ENCODE assay signal across 1 cellular context in genomic region chr6:67812693-67813092, GRCh38.
TF ChIP-seq lines count a peak whose summit lies in the region.

No MANE protein-coding gene starts in this region.

TF ChIP-seq in H1, 55 proteins besides CTCF, POLR2A, EP300 and RAD21 (continued from another document):
- TF ChIP-seq SIN3A (conservative IDR thresholded peaks at IDR 0.05 in 1 of 2, IDR thresholded peaks at IDR 0.05 in 1 of 2; ENCODE audit: low read depth in 1 of 2, low read length in 2 of 2) (no peak), MAFK (IDR thresholded peaks at IDR 0.05; ENCODE audit: low read depth, low read length) (no peak), SP2 (IDR thresholded peaks at IDR 0.05; ENCODE audit: low read length) (no peak), ASH2L (IDR thresholded peaks at IDR 0.05; ENCODE audit: low read length) (no peak), CREB1 (IDR thresholded peaks at IDR 0.05) (no peak), TEAD4 (IDR thresholded peaks at IDR 0.05; ENCODE audit: low read depth, low read length) (no peak), POLR2AphosphoS5 (IDR thresholded peaks at IDR 0.05; ENCODE audit: low read depth, low read length) (no peak), CBX5 (IDR thresholded peaks at IDR 0.05; ENCODE audit: low read depth, low read length) (no peak)
- TF ChIP-seq, protein P1, sequence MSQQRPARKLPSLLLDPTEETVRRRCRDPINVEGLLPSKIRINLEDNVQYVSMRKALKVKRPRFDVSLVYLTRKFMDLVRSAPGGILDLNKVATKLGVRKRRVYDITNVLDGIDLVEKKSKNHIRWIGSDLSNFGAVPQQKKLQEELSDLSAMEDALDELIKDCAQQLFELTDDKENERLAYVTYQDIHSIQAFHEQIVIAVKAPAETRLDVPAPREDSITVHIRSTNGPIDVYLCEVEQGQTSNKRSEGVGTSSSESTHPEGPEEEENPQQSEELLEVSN (IDR thresholded peaks at IDR 0.05) = no peak
- TF ChIP-seq, protein P2, sequence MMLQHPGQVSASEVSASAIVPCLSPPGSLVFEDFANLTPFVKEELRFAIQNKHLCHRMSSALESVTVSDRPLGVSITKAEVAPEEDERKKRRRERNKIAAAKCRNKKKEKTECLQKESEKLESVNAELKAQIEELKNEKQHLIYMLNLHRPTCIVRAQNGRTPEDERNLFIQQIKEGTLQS (IDR thresholded peaks at IDR 0.05; ENCODE audit: insufficient read depth, low read depth, low read length) = no peak
